In genomic region chr17:10628756-10629155, GRCh38 we compare ENCODE assay signal across 11 cellular contexts. TPM values are rescaled to one million over a fixed set of nuclear protein-coding genes. Genes with fewer than 3 reads are reported as not detected.
DNase-seq lines count a peak whose midpoint lies in the region; ATAC-seq and TF ChIP-seq lines count a peak whose summit lies in the region.
"Had no signal": no experiment of that assay in that cellular context is flagged by ENCODE, and none has a peak within 500 bp of the region (broad histone marks: within the 10 kb centered on the region; RNA-seq: fewer than 3 reads in every experiment).

No MANE protein-coding gene starts in this region.

- H3K9me2 ChIP-seq in HCT116 (ENCODE audit: insufficient read depth) = no peaks in the 10 kb centered on the region

- H3K9ac ChIP-seq in HCT116 (ENCODE audit: low read length) (no peak overlapping the region), neural progenitor cell (no peak overlapping the region)

- H3K36me3 Mint-ChIP-seq in activated CD4-positive, alpha-beta T cell treated with anti-CD3 and anti-CD28 coated beads for 36 hours (ENCODE audit: low read depth) = peaks cover 31% of the 10 kb centered on the region
- no peaks in the 10 kb centered on the region for H3K36me3 Mint-ChIP-seq in neural progenitor cell
- H3K36me3 Mint-ChIP-seq: stimulated activated effector memory CD8-positive, alpha-beta T cell treated with anti-CD3 and anti-CD28 coated beads, Interleukin-12 subunit alpha, Interleukin-12 subunit beta, amount 100 ng/mL, for 72 hours had no signal

- H4K20me1 ChIP-seq in HCT116 (ENCODE audit: insufficient read depth) = no peaks in the 10 kb centered on the region
- H4K20me1 ChIP-seq in neural progenitor cell (ENCODE audit: low read depth) = no peaks in the 10 kb centered on the region

- no peak for ATAC-seq in activated CD4-positive, alpha-beta T cell treated with anti-CD3 and anti-CD28 coated beads for 36 hours
- ATAC-seq in HCT116 = peak; percentile 67
- ATAC-seq: stimulated activated effector memory CD8-positive, alpha-beta T cell treated with anti-CD3 and anti-CD28 coated beads, Interleukin-12 subunit alpha, Interleukin-12 subunit beta, amount 100 ng/mL, for 72 hours had no signal

- H3K4me1 ChIP-seq in HCT116 (ENCODE audit: control insufficient read depth in 1 of 2, insufficient read depth in 2 of 2, low read length in 2 of 2) (no peaks in the 10 kb centered on the region), neural progenitor cell (no peaks in the 10 kb centered on the region)

- H3K27ac ChIP-seq in HCT116 (ENCODE audit: low read depth, low read length) (no peak overlapping the region), brain microvascular endothelial cell (no peak overlapping the region), neural progenitor cell (no peak overlapping the region)

- H3K79me2 ChIP-seq in HCT116 (ENCODE audit: insufficient read depth, low read length) (no peaks in the 10 kb centered on the region), neural progenitor cell (ENCODE audit: low read depth) (no peaks in the 10 kb centered on the region)

- RAD21 ChIA-PET in HCT116 (lab: Charles Lee; ENCODE audit: low non-redundant PET in 1 of 2, low total read pairs in 2 of 2, uncharacterized antibody in 2 of 2, unreplicated experiment in 2 of 2) = no interaction called here

- in situ Hi-C loops in brain microvascular endothelial cell (cut with HindIII; ENCODE audit: low pct_ligation_motif_present, low sequenced_read_pairs) = no loop called here

- H3K4me3 ChIP-seq in HCT116 (replicated peaks in 1 of 2; ENCODE audit: low read depth in 1 of 2, low read length in 2 of 2) = no peak overlapping the region
- H3K4me3 ChIP-seq in brain microvascular endothelial cell (ENCODE audit: low read depth, low read length) = no peak overlapping the region
- no peak overlapping the region for H3K4me3 ChIP-seq in neural progenitor cell

- TF ChIP-seq RAD21 in HCT116 (IDR thresholded peaks at IDR 0.05; ENCODE audit: low read depth) = no peak

- TF ChIP-seq POLR2A in HCT116 (IDR thresholded peaks at IDR 0.05; ENCODE audit: borderline replicate concordance, extremely low read depth, insufficient read depth, insufficient read length) = no peak

- intact Hi-C loops in activated CD4-positive, alpha-beta T cell treated with anti-CD3 and anti-CD28 coated beads for 36 hours (cut with DNase I, micrococcal nuclease) = loop anchor here in 1 of 2 experiments (10.0 kb wide), 1 partner anchor 664 kb away; no protein-coding TSS in a partner anchor
- intact Hi-C loops in HCT116 (cut with micrococcal nuclease) = no loop called here

- no peak overlapping the region for H3K4me3 Mint-ChIP-seq in activated CD4-positive, alpha-beta T cell treated with anti-CD3 and anti-CD28 coated beads for 36 hours
- no peak overlapping the region for H3K4me3 Mint-ChIP-seq in neural progenitor cell
- H3K4me3 Mint-ChIP-seq: activated T-helper 1 cell treated with anti-CD3 and anti-CD28 coated beads, Interleukin-12 subunit alpha, Interleukin-12 subunit beta, Interleukin-2, Interleukin-4 antibody, amounts not matched to agents 30 ng/mL and 10 ng/mL and 1 ng/mL, durations not matched to agents 14 hours and 24 hours and 36 hours; stimulated activated effector memory CD8-positive, alpha-beta T cell treated with anti-CD3 and anti-CD28 coated beads, Interleukin-12 subunit alpha, Interleukin-12 subunit beta, amount 100 ng/mL, for 72 hours had no signal

- H3F3A ChIP-seq in neural progenitor cell (ENCODE audit: low read depth) = no peaks in the 10 kb centered on the region

- H3K27me3 ChIP-seq in HCT116 (ENCODE audit: insufficient read depth, low read length) = no peaks in the 10 kb centered on the region
- H3K27me3 ChIP-seq in brain microvascular endothelial cell (replicated peaks) = no peaks in the 10 kb centered on the region
- H3K27me3 ChIP-seq in neural progenitor cell = no peaks in the 10 kb centered on the region

- H3K27me3 Mint-ChIP-seq in activated CD4-positive, alpha-beta T cell treated with anti-CD3 and anti-CD28 coated beads for 36 hours = no peaks in the 10 kb centered on the region
- H3K27me3 Mint-ChIP-seq in neural progenitor cell (ENCODE audit: insufficient read depth, low read depth) = no peaks in the 10 kb centered on the region

- peak; percentile 30 for DNase-seq in activated CD4-positive, alpha-beta T cell treated with anti-CD3 and anti-CD28 coated beads for 36 hours
- no peak for DNase-seq in activated CD4-positive, alpha-beta T cell treated with anti-CD3 and anti-CD28 coated beads, Interleukin-2, amount 50 U/mL, for 1 hour
- DNase-seq in HCT116 (ENCODE audit: low read depth, low spot score) (no peak), brain microvascular endothelial cell (no peak), neural progenitor cell (ENCODE audit: low spot score) (peak; percentile 47), AG20443 (ENCODE audit: low spot score) (no peak), NCI-H2029 (lab: John Stamatoyannopoulos, UW) (no peak), mucosa of gallbladder (ENCODE audit: low spot score) (no peak)
- DNase-seq: cortex of kidney had no signal

- CTCF ChIA-PET in activated CD4-positive, alpha-beta T cell treated with anti-CD3 and anti-CD28 coated beads for 36 hours (lab: Charles Lee) = interaction anchor here (0.6 to 10.1 kb wide), 6 partner anchors 10 to 1301 kb away, joined by 3 to 70 read pairs (median 7); no protein-coding TSS in a partner anchor
- CTCF ChIA-PET in HCT116 (lab: Charles Lee) = interaction anchor here (0.6 to 3.8 kb wide), 14 partner anchors 8 to 704 kb away, joined by 3 to 45 read pairs (median 4); no protein-coding TSS in a partner anchor

- no peak overlapping the region for H3K4me2 ChIP-seq in HCT116 (ENCODE audit: low read length)
- H3K4me2 ChIP-seq in neural progenitor cell = no peak overlapping the region

- H3K27ac Mint-ChIP-seq in activated CD4-positive, alpha-beta T cell treated with anti-CD3 and anti-CD28 coated beads for 36 hours = no peak overlapping the region
- no peak overlapping the region for H3K27ac Mint-ChIP-seq in neural progenitor cell
- H3K27ac Mint-ChIP-seq: activated T-helper 1 cell treated with anti-CD3 and anti-CD28 coated beads, Interleukin-12 subunit alpha, Interleukin-12 subunit beta, Interleukin-2, Interleukin-4 antibody, amounts not matched to agents 30 ng/mL and 10 ng/mL and 1 ng/mL, durations not matched to agents 14 hours and 24 hours and 36 hours; stimulated activated effector memory CD8-positive, alpha-beta T cell treated with anti-CD3 and anti-CD28 coated beads, Interleukin-12 subunit alpha, Interleukin-12 subunit beta, amount 100 ng/mL, for 72 hours had no signal

- peaks cover 2% of the 10 kb centered on the region for H3K4me1 Mint-ChIP-seq in activated CD4-positive, alpha-beta T cell treated with anti-CD3 and anti-CD28 coated beads for 36 hours
- no peaks in the 10 kb centered on the region for H3K4me1 Mint-ChIP-seq in neural progenitor cell
- H3K4me1 Mint-ChIP-seq: stimulated activated effector memory CD8-positive, alpha-beta T cell treated with anti-CD3 and anti-CD28 coated beads, Interleukin-12 subunit alpha, Interleukin-12 subunit beta, amount 100 ng/mL, for 72 hours had no signal

- TF ChIP-seq CTCF in HCT116 (IDR thresholded peaks at IDR 0.05 in 2 of 3, conservative IDR thresholded peaks at IDR 0.05 in 1 of 3; ENCODE audit: borderline replicate concordance in 1 of 3, insufficient read depth in 1 of 3, low read depth in 2 of 3, low read length in 2 of 3) (peak; percentile 9 to 77 (median 76); a peak in 4 of 6 replicates), brain microvascular endothelial cell (IDR thresholded peaks at IDR 0.05; ENCODE audit: low read depth, low read length, missing control alignments) (peak; percentile 53), neural progenitor cell (IDR thresholded peaks at IDR 0.05) (peak; percentile 62)

- H3K9me3 ChIP-seq in HCT116 (ENCODE audit: control insufficient read depth in 1 of 2, insufficient read depth in 1 of 2, low read depth in 1 of 2, low read length in 2 of 2) (no peaks in the 10 kb centered on the region), neural progenitor cell (ENCODE audit: low read depth) (no peaks in the 10 kb centered on the region)

- no peaks in the 10 kb centered on the region for H3K9me3 Mint-ChIP-seq in activated CD4-positive, alpha-beta T cell treated with anti-CD3 and anti-CD28 coated beads for 36 hours (ENCODE audit: low read depth)
- H3K9me3 Mint-ChIP-seq in neural progenitor cell = no peaks in the 10 kb centered on the region
- H3K9me3 Mint-ChIP-seq: activated T-helper 1 cell treated with anti-CD3 and anti-CD28 coated beads, Interleukin-12 subunit alpha, Interleukin-12 subunit beta, Interleukin-2, Interleukin-4 antibody, amounts not matched to agents 30 ng/mL and 10 ng/mL and 1 ng/mL, durations not matched to agents 14 hours and 24 hours and 36 hours; stimulated activated effector memory CD8-positive, alpha-beta T cell treated with anti-CD3 and anti-CD28 coated beads, Interleukin-12 subunit alpha, Interleukin-12 subunit beta, amount 100 ng/mL, for 72 hours had no signal

- POLR2A ChIA-PET in activated CD4-positive, alpha-beta T cell treated with anti-CD3 and anti-CD28 coated beads for 36 hours (lab: Charles Lee) = no interaction called here
- POLR2A ChIA-PET in HCT116 (lab: Charles Lee) = no interaction called here

- H2AFZ ChIP-seq in HCT116 (ENCODE audit: low read depth, low read length, poor library complexity, severe bottlenecking) (no peak overlapping the region), neural progenitor cell (replicated peaks) (no peak overlapping the region)

- H3K36me3 ChIP-seq in HCT116 (ENCODE audit: control insufficient read depth in 1 of 2, insufficient read depth in 2 of 2, low read length in 2 of 2) (no peaks in the 10 kb centered on the region), brain microvascular endothelial cell (replicated peaks) (no peaks in the 10 kb centered on the region), neural progenitor cell (no peaks in the 10 kb centered on the region)

- BruUV-seq in HCT116 (replicated peaks; lab: Mats Ljungman, UMichigan) = no TSS peak

TF ChIP-seq in HCT116, 20 proteins besides CTCF, POLR2A, EP300 and RAD21 (continues in another document):
- TF ChIP-seq CEBPB (IDR thresholded peaks at IDR 0.05; ENCODE audit: low read depth) (no peak), CBX3 (IDR thresholded peaks at IDR 0.05; ENCODE audit: low read depth) (no peak), EZH2phosphoT487 (IDR thresholded peaks at IDR 0.05; ENCODE audit: borderline replicate concordance) (no peak), SIN3A (IDR thresholded peaks at IDR 0.05; ENCODE audit: low read depth) (no peak), ZNF274 (IDR thresholded peaks at IDR 0.05; ENCODE audit: low read depth, low read length) (no peak)

RNA-seq across cellular contexts. Expression of gene MYH3, which starts 28.4 kb away (rescaled TPM):
- 1 to 10 TPM; 3.3 to 3.5 TPM for total RNA-seq in activated CD4-positive, alpha-beta T cell treated with anti-CD3 and anti-CD28 coated beads for 36 hours
- total RNA-seq in HCT116 (2021; ENCODE audit: unreplicated experiment) (1.6 TPM), neural progenitor cell (ENCODE audit: low replicate concordance) (0.36 and 0.40 TPM in 2 replicates), mucosa of gallbladder (3.4 TPM)
- 2.0 and 2.3 TPM in 2 replicates for polyA plus RNA-seq in HCT116 (2012)

Comparison
In these comparisons a context has a peak if more than half of its experiments do, and no peak if none do; other contexts are left out.
1. DNase-seq: peak in activated CD4-positive, alpha-beta T cell treated with anti-CD3 and anti-CD28 coated beads for 36 hours (single experiment) and neural progenitor cell (single experiment); none in activated CD4-positive, alpha-beta T cell treated with anti-CD3 and anti-CD28 coated beads, Interleukin-2, amount 50 U/mL, for 1 hour (single experiment), HCT116 (single experiment), brain microvascular endothelial cell (single experiment), AG20443 (single experiment), NCI-H2029 (single experiment) and mucosa of gallbladder (single experiment).
2. Peak in every context shown above with its lines, with median percentiles within 50 percentile points of each other: CTCF ChIP-seq.